ENCODE assay signal across 9 cellular contexts in genomic region chr3:161171113-161171512, GRCh38. TPM values are rescaled to one million over a fixed set of nuclear protein-coding genes. Genes with fewer than 3 reads are reported as not detected.
DNase-seq lines count a peak whose midpoint lies in the region; ATAC-seq and TF ChIP-seq lines count a peak whose summit lies in the region.
"Had no signal": no experiment of that assay in that cellular context is flagged by ENCODE, and none has a peak within 500 bp of the region (broad histone marks: within the 10 kb centered on the region; RNA-seq: fewer than 3 reads in every experiment).

No MANE protein-coding gene starts in this region.

- TF ChIP-seq CTCF in adrenal gland (IDR thresholded peaks at IDR 0.05), result no peak

- H3K27ac ChIP-seq in adrenal gland, result peak overlapping the region in 1 of 5 donors; percentile 13

- H3K36me3 ChIP-seq in adrenal gland (replicated peaks in 1 of 2) (no peaks in the 10 kb centered on the region), skeletal muscle satellite cell (ENCODE audit: insufficient read depth, low read length) (no peaks in the 10 kb centered on the region)

- H3K4me2 ChIP-seq in skeletal muscle satellite cell (ENCODE audit: low read length), result peak overlapping the region; percentile 4

- no peak overlapping the region for H3K4me3 Mint-ChIP-seq in activated naive CD4-positive, alpha-beta T cell treated with anti-CD3 and anti-CD28 coated beads, Interleukin-2, amount 10 ng/mL, durations not matched to agents 7 days and 5 days
- H3K4me3 Mint-ChIP-seq in stimulated activated naive B cell treated with anti-CD40 and anti-IgM and Interleukin-4, amounts not matched to agents 10 μg/mL and 1 μg/mL and 100 μg/mL, for 72 hours, result no peak overlapping the region
- H3K4me3 Mint-ChIP-seq: activated naive CD8-positive, alpha-beta T cell treated with anti-CD3 and anti-CD28 coated beads, Interleukin-2, amount 50 U/mL, for 24 hours had no signal

- H3K27me3 ChIP-seq in adrenal gland (no peaks in the 10 kb centered on the region), skeletal muscle satellite cell (ENCODE audit: control insufficient read depth, insufficient read depth, low read length) (no peaks in the 10 kb centered on the region)

- DNase-seq in HK-2 (ENCODE audit: unreplicated experiment) (peak; percentile 33), adrenal gland (peak; percentile 65 to 83 (median 79)), left cardiac atrium (peak; percentile 78)
- no peak for DNase-seq in activated naive CD4-positive, alpha-beta T cell treated with anti-CD3 and anti-CD28 coated beads, Interleukin-2, amount 10 ng/mL, durations not matched to agents 7 days and 5 days
- DNase-seq in stimulated activated naive B cell treated with anti-CD40 and anti-IgM and Interleukin-4, amounts not matched to agents 10 μg/mL and 1 μg/mL and 100 μg/mL, for 72 hours, result no peak
- DNase-seq: activated naive CD8-positive, alpha-beta T cell treated with anti-CD3 and anti-CD28 coated beads, Interleukin-2, amount 50 U/mL, for 24 hours; NCI-H187 treated with DMSO at 0.1 percent for 48 hours had no signal

- H3K27me3 Mint-ChIP-seq in activated naive CD4-positive, alpha-beta T cell treated with anti-CD3 and anti-CD28 coated beads, Interleukin-2, amount 10 ng/mL, durations not matched to agents 7 days and 5 days, result no peaks in the 10 kb centered on the region
- H3K27me3 Mint-ChIP-seq in stimulated activated naive B cell treated with anti-CD40 and anti-IgM and Interleukin-4, amounts not matched to agents 10 μg/mL and 1 μg/mL and 100 μg/mL, for 72 hours, result peaks cover 0 to 4% of the 10 kb centered on the region in 2 donors

- CTCF ChIA-PET in activated naive CD4-positive, alpha-beta T cell treated with anti-CD3 and anti-CD28 coated beads, Interleukin-2, amount 10 ng/mL, durations not matched to agents 7 days and 5 days (lab: Charles Lee), result no interaction called here

- H3K27ac Mint-ChIP-seq in activated naive CD4-positive, alpha-beta T cell treated with anti-CD3 and anti-CD28 coated beads, Interleukin-2, amount 10 ng/mL, durations not matched to agents 7 days and 5 days, result no peak overlapping the region
- H3K27ac Mint-ChIP-seq in stimulated activated naive B cell treated with anti-CD40 and anti-IgM and Interleukin-4, amounts not matched to agents 10 μg/mL and 1 μg/mL and 100 μg/mL, for 72 hours, result no peak overlapping the region
- H3K27ac Mint-ChIP-seq: activated naive CD8-positive, alpha-beta T cell treated with anti-CD3 and anti-CD28 coated beads, Interleukin-2, amount 50 U/mL, for 24 hours had no signal

- H3K9me3 Mint-ChIP-seq in activated naive CD4-positive, alpha-beta T cell treated with anti-CD3 and anti-CD28 coated beads, Interleukin-2, amount 10 ng/mL, durations not matched to agents 7 days and 5 days, result no peaks in the 10 kb centered on the region
- peaks cover 3 to 5% of the 10 kb centered on the region in 2 donors for H3K9me3 Mint-ChIP-seq in stimulated activated naive B cell treated with anti-CD40 and anti-IgM and Interleukin-4, amounts not matched to agents 10 μg/mL and 1 μg/mL and 100 μg/mL, for 72 hours

- TF ChIP-seq POLR2A in adrenal gland (IDR thresholded peaks at IDR 0.05), result peak in 1 of 2 donors; percentile 13

- ATAC-seq in left cardiac atrium, result peak; percentile 96 to 99
- ATAC-seq in GM21717 (IDR thresholded peaks at IDR 0.05; ENCODE audit: unreplicated experiment), result no peak
- ATAC-seq in stimulated activated naive B cell treated with anti-CD40 and anti-IgM and Interleukin-4, amounts not matched to agents 10 μg/mL and 1 μg/mL and 100 μg/mL, for 72 hours (replicated peaks), result no peak
- ATAC-seq: activated naive CD8-positive, alpha-beta T cell treated with anti-CD3 and anti-CD28 coated beads, Interleukin-2, amount 50 U/mL, for 24 hours had no signal

- 3 to 26% (median 10%) methylated on average over 2 of the region's 2 CpGs for WGBS in adrenal gland, 4 donors

- H3K4me1 Mint-ChIP-seq in activated naive CD4-positive, alpha-beta T cell treated with anti-CD3 and anti-CD28 coated beads, Interleukin-2, amount 10 ng/mL, durations not matched to agents 7 days and 5 days, result no peaks in the 10 kb centered on the region
- H3K4me1 Mint-ChIP-seq in stimulated activated naive B cell treated with anti-CD40 and anti-IgM and Interleukin-4, amounts not matched to agents 10 μg/mL and 1 μg/mL and 100 μg/mL, for 72 hours, result no peaks in the 10 kb centered on the region
- H3K4me1 Mint-ChIP-seq: activated naive CD8-positive, alpha-beta T cell treated with anti-CD3 and anti-CD28 coated beads, Interleukin-2, amount 50 U/mL, for 24 hours had no signal

- no peak overlapping the region for H3K9ac ChIP-seq in skeletal muscle satellite cell (ENCODE audit: low read depth, low read length)

- H3K4me3 ChIP-seq in adrenal gland, result no peak overlapping the region
- no peak overlapping the region for H3K4me3 ChIP-seq in skeletal muscle satellite cell (ENCODE audit: low read length)

- H3K36me3 Mint-ChIP-seq in activated naive CD4-positive, alpha-beta T cell treated with anti-CD3 and anti-CD28 coated beads, Interleukin-2, amount 10 ng/mL, durations not matched to agents 7 days and 5 days, result no peaks in the 10 kb centered on the region
- peaks cover 0 to 3% of the 10 kb centered on the region in 2 donors for H3K36me3 Mint-ChIP-seq in stimulated activated naive B cell treated with anti-CD40 and anti-IgM and Interleukin-4, amounts not matched to agents 10 μg/mL and 1 μg/mL and 100 μg/mL, for 72 hours

- H3K9me3 ChIP-seq in adrenal gland (replicated peaks in 1 of 3) (no peaks in the 10 kb centered on the region), skeletal muscle satellite cell (replicated peaks; ENCODE audit: low read length) (no peaks in the 10 kb centered on the region)

- intact Hi-C loops in adrenal gland (cut with DNase I), result no loop called here
- intact Hi-C loops in left cardiac atrium (cut with DNase I), result no loop called here

- H3K4me1 ChIP-seq in adrenal gland (replicated peaks in 1 of 2) (peaks cover 0 to 4% of the 10 kb centered on the region in 2 donors), skeletal muscle satellite cell (ENCODE audit: control insufficient read depth, insufficient read depth, low read length) (peaks cover 14% of the 10 kb centered on the region)

RNA-seq across cellular contexts. Expression of gene NMD3, which starts 50.0 kb away (rescaled TPM):
- total RNA-seq in adrenal gland, result 100 to 1,000 TPM in 1 of 8 donors, 10 to 100 TPM in 7; 33.9 to 168 (median 48.5) TPM
- 10 to 100 TPM; 13.2 to 39.4 (median 18.7) TPM for polyA plus RNA-seq in adrenal gland
- total RNA-seq in left cardiac atrium, result 10 to 100 TPM; 42.3 to 66.4 TPM
- total RNA-seq in skeletal muscle satellite cell (2012; rRNA removed), result 90.9 and 111 TPM in 2 replicates

Comparison
In these comparisons a context has a peak if more than half of its experiments do, and no peak if none do; other contexts are left out.
1. DNase-seq: peak in HK-2 (single experiment), adrenal gland (7 of 7) and left cardiac atrium (single experiment); none in activated naive CD4-positive, alpha-beta T cell treated with anti-CD3 and anti-CD28 coated beads, Interleukin-2, amount 10 ng/mL, durations not matched to agents 7 days and 5 days (single experiment) and stimulated activated naive B cell treated with anti-CD40 and anti-IgM and Interleukin-4, amounts not matched to agents 10 μg/mL and 1 μg/mL and 100 μg/mL, for 72 hours (single experiment).
2. ATAC-seq: peak in left cardiac atrium (2 of 2); none in GM21717 (single experiment) and stimulated activated naive B cell treated with anti-CD40 and anti-IgM and Interleukin-4, amounts not matched to agents 10 μg/mL and 1 μg/mL and 100 μg/mL, for 72 hours (0 of 2).